ENCODE assay signal across 13 cellular contexts in genomic region chr16:4536391-4537106, GRCh38. TPM values are rescaled to one million over a fixed set of nuclear protein-coding genes. Genes with fewer than 3 reads are reported as not detected.
A peak's percentile ranks its signal among the peaks of the same experiment; 100 is the strongest.
DNase-seq lines count a peak whose midpoint lies in the region; ATAC-seq and TF ChIP-seq lines count a peak whose summit lies in the region.
"Had no signal": no experiment of that assay in that cellular context is flagged by ENCODE, and none has a peak within 500 bp of the region (broad histone marks: within the 10 kb centered on the region; RNA-seq: fewer than 3 reads in every experiment).

No MANE protein-coding gene starts in this region.

- peaks cover 1% of the 10 kb centered on the region for H3K27me3 Mint-ChIP-seq in activated CD4-positive, alpha-beta T cell treated with anti-CD3 and anti-CD28 coated beads, Interleukin-2, amount 10 ng/mL, durations not matched to agents 7 days and 5 days
- peaks cover under 1% of the 10 kb centered on the region for H3K27me3 Mint-ChIP-seq in activated CD4-positive, alpha-beta memory T cell treated with anti-CD3 and anti-CD28 coated beads, Interleukin-2, amount 10 ng/mL, durations not matched to agents 7 days and 5 days
- no peaks in the 10 kb centered on the region for H3K27me3 Mint-ChIP-seq in stimulated activated memory B cell treated with anti-CD40 and anti-IgM and Interleukin-4, amounts not matched to agents 10 μg/mL and 1 μg/mL and 100 μg/mL, for 72 hours

- POLR2A ChIA-PET in activated CD4-positive, alpha-beta T cell treated with anti-CD3 and anti-CD28 coated beads, Interleukin-2, amount 10 ng/mL, durations not matched to agents 7 days and 5 days (lab: Charles Lee), result interaction anchor here (0.6 kb wide), 1 partner anchor 47 kb away, joined by 3 read pairs; no protein-coding TSS in a partner anchor
- POLR2A ChIA-PET in activated CD4-positive, alpha-beta memory T cell treated with anti-CD3 and anti-CD28 coated beads, Interleukin-2, amount 10 ng/mL, durations not matched to agents 7 days and 5 days (lab: Charles Lee), result interaction anchor here (1.1 to 1.4 kb wide), 3 partner anchors 10 to 60 kb away, joined by 3 to 6 read pairs (median 3); partner anchors contain the start of gene HMOX2

- intact Hi-C loops in posterior vena cava (cut with DNase I), result no loop called here

- peaks cover 61% of the 10 kb centered on the region for H3K4me1 Mint-ChIP-seq in activated CD4-positive, alpha-beta T cell treated with anti-CD3 and anti-CD28 coated beads, Interleukin-2, amount 10 ng/mL, durations not matched to agents 7 days and 5 days
- H3K4me1 Mint-ChIP-seq in activated CD4-positive, alpha-beta memory T cell treated with anti-CD3 and anti-CD28 coated beads, Interleukin-2, amount 10 ng/mL, durations not matched to agents 7 days and 5 days, result peaks cover 36% of the 10 kb centered on the region
- peaks cover 35% of the 10 kb centered on the region for H3K4me1 Mint-ChIP-seq in stimulated activated memory B cell treated with anti-CD40 and anti-IgM and Interleukin-4, amounts not matched to agents 10 μg/mL and 1 μg/mL and 100 μg/mL, for 72 hours

- CTCF ChIA-PET in activated CD4-positive, alpha-beta T cell treated with anti-CD3 and anti-CD28 coated beads, Interleukin-2, amount 10 ng/mL, durations not matched to agents 7 days and 5 days (lab: Charles Lee), result interaction anchor here (0.7 to 1.7 kb wide), 9 partner anchors 8 to 49 kb away, joined by 3 to 10 read pairs (median 5); no protein-coding TSS in a partner anchor
- CTCF ChIA-PET in activated CD4-positive, alpha-beta memory T cell treated with anti-CD3 and anti-CD28 coated beads, Interleukin-2, amount 10 ng/mL, durations not matched to agents 7 days and 5 days (lab: Charles Lee), result interaction anchor here (0.6 to 2.4 kb wide), 8 partner anchors 12 to 657 kb away, joined by 3 to 10 read pairs (median 4); partner anchors contain the start of gene MGRN1

- ATAC-seq in foreskin keratinocyte, result no peak
- no peak for ATAC-seq in stimulated activated memory B cell treated with anti-CD40 and anti-IgM and Interleukin-4, amounts not matched to agents 10 μg/mL and 1 μg/mL and 100 μg/mL, for 72 hours
- ATAC-seq: left cardiac atrium had no signal

- H3K9me3 Mint-ChIP-seq in activated CD4-positive, alpha-beta T cell treated with anti-CD3 and anti-CD28 coated beads, Interleukin-2, amount 10 ng/mL, durations not matched to agents 7 days and 5 days, result peaks cover 11% of the 10 kb centered on the region
- peaks cover 11% of the 10 kb centered on the region for H3K9me3 Mint-ChIP-seq in activated CD4-positive, alpha-beta memory T cell treated with anti-CD3 and anti-CD28 coated beads, Interleukin-2, amount 10 ng/mL, durations not matched to agents 7 days and 5 days
- peaks cover 6% of the 10 kb centered on the region for H3K9me3 Mint-ChIP-seq in stimulated activated memory B cell treated with anti-CD40 and anti-IgM and Interleukin-4, amounts not matched to agents 10 μg/mL and 1 μg/mL and 100 μg/mL, for 72 hours

- no peaks in the 10 kb centered on the region for H3K4me1 ChIP-seq in foreskin keratinocyte

- no peaks in the 10 kb centered on the region for H3K27me3 ChIP-seq in foreskin keratinocyte
- H3K27me3 ChIP-seq: right atrium auricular region had no signal

- H3K36me3 Mint-ChIP-seq in activated CD4-positive, alpha-beta T cell treated with anti-CD3 and anti-CD28 coated beads, Interleukin-2, amount 10 ng/mL, durations not matched to agents 7 days and 5 days (ENCODE audit: low read depth), result peaks cover 45% of the 10 kb centered on the region
- H3K36me3 Mint-ChIP-seq in activated CD4-positive, alpha-beta memory T cell treated with anti-CD3 and anti-CD28 coated beads, Interleukin-2, amount 10 ng/mL, durations not matched to agents 7 days and 5 days (ENCODE audit: low read depth), result peaks cover 18% of the 10 kb centered on the region
- H3K36me3 Mint-ChIP-seq in stimulated activated memory B cell treated with anti-CD40 and anti-IgM and Interleukin-4, amounts not matched to agents 10 μg/mL and 1 μg/mL and 100 μg/mL, for 72 hours, result peaks cover 24% of the 10 kb centered on the region

- peak overlapping the region; percentile 47 for H3K27ac ChIP-seq in foreskin keratinocyte

- no peak for DNase-seq in activated CD4-positive, alpha-beta T cell treated with anti-CD3 and anti-CD28 coated beads, Interleukin-2, amount 10 ng/mL, durations not matched to agents 7 days and 5 days
- DNase-seq in activated CD4-positive, alpha-beta T cell treated with anti-CD3 and anti-CD28 coated beads for 48 hours, result no peak
- no peak for DNase-seq in activated CD4-positive, alpha-beta memory T cell treated with anti-CD3 and anti-CD28 coated beads, Interleukin-2, amount 10 ng/mL, durations not matched to agents 7 days and 5 days
- DNase-seq in foreskin keratinocyte (peak; percentile 34 to 61), posterior vena cava (ENCODE audit: low spot score) (no peak), dedifferentiated amniotic fluid mesenchymal stem cell (ENCODE audit: extremely low spot score) (no peak), NCI-H524 treated with DMSO at 0.1 percent for 48 hours (lab: John Stamatoyannopoulos, UW) (no peak)
- DNase-seq: activated effector memory CD4-positive, alpha-beta T cell treated with anti-CD3 and anti-CD28 coated beads, Interleukin-2, amount 50 U/mL, for 16 hours; left cardiac atrium had no signal

- peak overlapping the region; percentile 72 for H3K27ac Mint-ChIP-seq in activated CD4-positive, alpha-beta T cell treated with anti-CD3 and anti-CD28 coated beads, Interleukin-2, amount 10 ng/mL, durations not matched to agents 7 days and 5 days
- H3K27ac Mint-ChIP-seq in activated CD4-positive, alpha-beta memory T cell treated with anti-CD3 and anti-CD28 coated beads, Interleukin-2, amount 10 ng/mL, durations not matched to agents 7 days and 5 days, result no peak overlapping the region
- H3K27ac Mint-ChIP-seq in stimulated activated memory B cell treated with anti-CD40 and anti-IgM and Interleukin-4, amounts not matched to agents 10 μg/mL and 1 μg/mL and 100 μg/mL, for 72 hours, result peak overlapping the region; percentile 64

- H3K4me3 Mint-ChIP-seq in activated CD4-positive, alpha-beta T cell treated with anti-CD3 and anti-CD28 coated beads, Interleukin-2, amount 10 ng/mL, durations not matched to agents 7 days and 5 days, result peak overlapping the region; percentile 77
- peak overlapping the region; percentile 52 for H3K4me3 Mint-ChIP-seq in activated CD4-positive, alpha-beta memory T cell treated with anti-CD3 and anti-CD28 coated beads, Interleukin-2, amount 10 ng/mL, durations not matched to agents 7 days and 5 days
- peak overlapping the region; percentile 10 for H3K4me3 Mint-ChIP-seq in stimulated activated memory B cell treated with anti-CD40 and anti-IgM and Interleukin-4, amounts not matched to agents 10 μg/mL and 1 μg/mL and 100 μg/mL, for 72 hours

- TF ChIP-seq CTCF in foreskin keratinocyte (conservative IDR thresholded peaks at IDR 0.05), result no peak

RNA-seq across cellular contexts. Expression of gene CDIP1, which starts 2.0 kb away (rescaled TPM):
- 10 to 100 TPM; 44.2 to 45.2 TPM for total RNA-seq in activated CD4-positive, alpha-beta T cell treated with anti-CD3 and anti-CD28 coated beads, Interleukin-2, amount 10 ng/mL, durations not matched to agents 7 days and 5 days
- 10 to 100 TPM; 28.7 to 30.7 TPM for total RNA-seq in activated CD4-positive, alpha-beta memory T cell treated with anti-CD3 and anti-CD28 coated beads, Interleukin-2, amount 10 ng/mL, durations not matched to agents 7 days and 5 days
- total RNA-seq in foreskin keratinocyte (45.2 and 46.3 TPM in 2 replicates), posterior vena cava (10 to 100 TPM; 19.4 to 21.1 TPM)
- polyA plus RNA-seq in foreskin keratinocyte, result 50.2 and 52.6 TPM in 2 replicates

RNA-seq across cellular contexts. Expression of gene C16orf96, which starts 19.6 kb away (rescaled TPM):
- under 1 TPM; 0.21 to 0.22 TPM for total RNA-seq in activated CD4-positive, alpha-beta T cell treated with anti-CD3 and anti-CD28 coated beads, Interleukin-2, amount 10 ng/mL, durations not matched to agents 7 days and 5 days
- under 1 TPM in 1 of 2 experiments, not detected in 1; 0.05 TPM for total RNA-seq in activated CD4-positive, alpha-beta memory T cell treated with anti-CD3 and anti-CD28 coated beads, Interleukin-2, amount 10 ng/mL, durations not matched to agents 7 days and 5 days
- not detected in 2 replicates for total RNA-seq in foreskin keratinocyte
- polyA plus RNA-seq in foreskin keratinocyte, result not detected in 2 replicates
- total RNA-seq in posterior vena cava, result under 1 TPM; 0.09 to 0.10 TPM
- total RNA-seq: epithelial cell of proximal tubule, NCI-H460 had no signal

Comparison
In these comparisons a context has a peak if more than half of its experiments do, and no peak if none do; other contexts are left out.
1. DNase-seq: peak in foreskin keratinocyte (2 of 2); none in activated CD4-positive, alpha-beta T cell treated with anti-CD3 and anti-CD28 coated beads, Interleukin-2, amount 10 ng/mL, durations not matched to agents 7 days and 5 days (single experiment), activated CD4-positive, alpha-beta T cell treated with anti-CD3 and anti-CD28 coated beads for 48 hours (single experiment), activated CD4-positive, alpha-beta memory T cell treated with anti-CD3 and anti-CD28 coated beads, Interleukin-2, amount 10 ng/mL, durations not matched to agents 7 days and 5 days (single experiment), posterior vena cava (single experiment), dedifferentiated amniotic fluid mesenchymal stem cell (single experiment) and NCI-H524 treated with DMSO at 0.1 percent for 48 hours (single experiment).
2. H3K4me3 Mint-ChIP-seq: peak in every context shown above with its lines; median percentile 77 in activated CD4-positive, alpha-beta T cell treated with anti-CD3 and anti-CD28 coated beads, Interleukin-2, amount 10 ng/mL, durations not matched to agents 7 days and 5 days; 52 in activated CD4-positive, alpha-beta memory T cell treated with anti-CD3 and anti-CD28 coated beads, Interleukin-2, amount 10 ng/mL, durations not matched to agents 7 days and 5 days; 10 in stimulated activated memory B cell treated with anti-CD40 and anti-IgM and Interleukin-4, amounts not matched to agents 10 μg/mL and 1 μg/mL and 100 μg/mL, for 72 hours.